Comparison of ENCODE assay signal across 14 cellular contexts in the genomic region with DNA sequence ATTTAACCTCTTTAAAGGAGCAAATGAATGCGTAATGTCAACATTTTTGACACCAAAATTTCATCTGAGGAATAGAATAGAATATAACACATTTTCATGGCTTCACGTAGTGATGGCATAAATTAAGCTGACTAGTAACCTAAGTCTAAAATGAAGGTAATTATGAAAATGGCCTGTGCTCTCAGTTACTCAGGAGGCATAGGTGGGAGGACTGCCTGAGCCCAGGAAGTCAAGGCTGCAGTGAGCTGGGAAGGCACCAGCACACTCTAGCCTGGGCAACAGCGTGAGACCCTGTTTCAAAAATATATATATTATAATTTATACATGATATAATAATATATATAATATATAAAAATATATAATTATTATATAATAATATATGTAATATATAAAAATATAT.
DNase-seq lines count a peak whose midpoint lies in the region; ATAC-seq and TF ChIP-seq lines count a peak whose summit lies in the region.
"Had no signal": no experiment of that assay in that cellular context is flagged by ENCODE, and none has a peak within 500 bp of the region (broad histone marks: within the 10 kb centered on the region; RNA-seq: fewer than 3 reads in every experiment).

No MANE protein-coding gene starts in this region.

- H3K27me3 ChIP-seq in Caco-2 (replicated peaks; ENCODE audit: control insufficient read depth, insufficient read depth, low read length): no peaks in the 10 kb centered on the region
- H3K27me3 ChIP-seq in HUES64 (ENCODE audit: insufficient read depth, low read length): no peaks in the 10 kb centered on the region
- no peaks in the 10 kb centered on the region for H3K27me3 ChIP-seq in mucosa of rectum (ENCODE audit: control insufficient read depth in 2 of 2, insufficient read depth in 2 of 2, low read length in 2 of 2)
- H3K27me3 ChIP-seq in tibial artery: no peaks in the 10 kb centered on the region
- H3K27me3 ChIP-seq: MG63 had no signal

- no TSS peak for BruUV-seq in Caco-2 (replicated peaks; lab: Mats Ljungman, UMichigan)

- CTCF ChIA-PET in Caco-2 (lab: Charles Lee) (no interaction called here), WTC11 (lab: Charles Lee) (no interaction called here)

- no peaks in the 10 kb centered on the region for H3K36me3 ChIP-seq in Caco-2 (ENCODE audit: control insufficient read depth, insufficient read depth, low read length)
- no peaks in the 10 kb centered on the region for H3K36me3 ChIP-seq in HUES64 (ENCODE audit: insufficient read depth, low read length)
- H3K36me3 ChIP-seq in mucosa of rectum (ENCODE audit: control insufficient read depth in 2 of 2, insufficient read depth in 2 of 2, low read length in 2 of 2): no peaks in the 10 kb centered on the region
- H3K36me3 ChIP-seq in tibial artery: no peaks in the 10 kb centered on the region
- H3K36me3 ChIP-seq: cardiac muscle cell, MG63 had no signal

- H3K4me3 Mint-ChIP-seq in Caco-2 (ENCODE audit: unreplicated experiment) (peak overlapping the region; percentile 30), WTC11 (no peak overlapping the region)

- H3K27ac ChIP-seq in HUES64 (ENCODE audit: low read depth, low read length) (peak overlapping the region; percentile 26; the same call in 1 of the 2 replicates), mucosa of rectum (ENCODE audit: low read depth in 2 of 2, low read length in 2 of 2) (peak overlapping the region; percentile 23 to 55), tibial artery (no peak overlapping the region)
- H3K27ac ChIP-seq: cardiac muscle cell, VCaP had no signal

- H3K27me3 Mint-ChIP-seq in Caco-2 (ENCODE audit: insufficient read depth, unreplicated experiment) (no peaks in the 10 kb centered on the region), WTC11 (ENCODE audit: low read depth) (no peaks in the 10 kb centered on the region)

- H3K9ac ChIP-seq in HUES64 (ENCODE audit: low read depth, low read length): no peak overlapping the region
- H3K9ac ChIP-seq in mucosa of rectum (ENCODE audit: low read depth in 1 of 2, low read length in 2 of 2): no peak overlapping the region

- peaks cover 4% of the 10 kb centered on the region; the same call in 1 of the 2 replicates for H3K4me1 ChIP-seq in Caco-2
- peaks cover 12% of the 10 kb centered on the region; the same call in 1 of the 2 replicates for H3K4me1 ChIP-seq in HUES64 (ENCODE audit: insufficient read depth, low read length)
- H3K4me1 ChIP-seq in mucosa of rectum (ENCODE audit: control insufficient read depth in 2 of 2, insufficient read depth in 2 of 2, low read length in 2 of 2): peaks cover 0 to 3% of the 10 kb centered on the region in 2 donors
- H3K4me1 ChIP-seq in tibial artery: peaks cover 0 to 8% (median 2%) of the 10 kb centered on the region in 4 donors

- H3K9me3 Mint-ChIP-seq in Caco-2 (ENCODE audit: unreplicated experiment): peaks cover 9% of the 10 kb centered on the region
- peaks cover 5% of the 10 kb centered on the region for H3K9me3 Mint-ChIP-seq in WTC11

- TF ChIP-seq CTCF in Caco-2 (IDR thresholded peaks at IDR 0.05; ENCODE audit: insufficient read depth in 1 of 2, low read depth in 1 of 2, low read length in 1 of 2, severe bottlenecking in 1 of 2, unreplicated experiment in 1 of 2) (no peak), WTC11 (IDR thresholded peaks at IDR 0.05) (no peak), tibial artery (IDR thresholded peaks at IDR 0.05) (no peak)

- H3K4me1 Mint-ChIP-seq in Caco-2 (ENCODE audit: low read depth, unreplicated experiment): peaks cover 23% of the 10 kb centered on the region
- peaks cover 13% of the 10 kb centered on the region for H3K4me1 Mint-ChIP-seq in WTC11

- H3K27ac Mint-ChIP-seq in Caco-2 (ENCODE audit: unreplicated experiment) (no peak overlapping the region), WTC11 (0 out of 2 replicates have a peak overlapping the region, but pooled peaks have one; percentile 32)

- WGBS in HUES64: 54% methylated on average over 1 of the region's 3 CpGs

- DNase-seq in Caco-2 (no peak), WTC11 (ENCODE audit: low spot score) (no peak), tibial artery (no peak), AML-193 (lab: John Stamatoyannopoulos, UW) (no peak)
- DNase-seq in stimulated activated CD4-positive, alpha-beta T cell treated with anti-CD3 and anti-CD28 coated beads, Interleukin-12 subunit alpha, Interleukin-12 subunit beta, amount 100 ng/mL, for 4 hours: no peak
- DNase-seq: activated naive CD4-positive, alpha-beta T cell treated with anti-CD3 and anti-CD28 coated beads, Interleukin-2, amount 50 U/mL, for 16 hours; kidney; NCI-H2081 treated with DMSO at 0.1 percent for 48 hours had no signal

- intact Hi-C loops in Caco-2 (cut with micrococcal nuclease; ENCODE audit: unreplicated experiment) (loop anchor here (2.0 kb wide), 1 partner anchor 37 kb away; no protein-coding TSS in a partner anchor), tibial artery (cut with DNase I; ENCODE audit: low total_unique reads) (no loop called here)

- H3K4me3 ChIP-seq in Caco-2 (ENCODE audit: low read depth, low read length): no peak overlapping the region
- no peak overlapping the region for H3K4me3 ChIP-seq in HUES64 (ENCODE audit: low read length)
- no peak overlapping the region for H3K4me3 ChIP-seq in mucosa of rectum (ENCODE audit: low read length in 2 of 2)
- no peak overlapping the region for H3K4me3 ChIP-seq in tibial artery
- H3K4me3 ChIP-seq: cardiac muscle cell, MG63, mucosa of descending colon had no signal

- POLR2A ChIA-PET in Caco-2 (lab: Charles Lee): no interaction called here
- POLR2A ChIA-PET in WTC11 (lab: Charles Lee): no interaction called here

- H3K36me3 Mint-ChIP-seq in Caco-2 (ENCODE audit: insufficient read depth, unreplicated experiment) (no peaks in the 10 kb centered on the region), WTC11 (no peaks in the 10 kb centered on the region)

- H3K9me3 ChIP-seq in Caco-2 (no peaks in the 10 kb centered on the region), HUES64 (ENCODE audit: insufficient read depth, low read depth, low read length) (no peaks in the 10 kb centered on the region), mucosa of rectum (ENCODE audit: control insufficient read depth in 2 of 2, low read length in 2 of 2) (no peaks in the 10 kb centered on the region), tibial artery (no peaks in the 10 kb centered on the region)
- H3K9me3 ChIP-seq: MG63, mucosa of descending colon had no signal

- peak; percentile 16; the same call in 1 of the 2 replicates for ATAC-seq in WTC11

TF ChIP-seq in WTC11, 78 proteins besides CTCF, POLR2A, EP300 and RAD21:
- TF ChIP-seq, protein P1, sequence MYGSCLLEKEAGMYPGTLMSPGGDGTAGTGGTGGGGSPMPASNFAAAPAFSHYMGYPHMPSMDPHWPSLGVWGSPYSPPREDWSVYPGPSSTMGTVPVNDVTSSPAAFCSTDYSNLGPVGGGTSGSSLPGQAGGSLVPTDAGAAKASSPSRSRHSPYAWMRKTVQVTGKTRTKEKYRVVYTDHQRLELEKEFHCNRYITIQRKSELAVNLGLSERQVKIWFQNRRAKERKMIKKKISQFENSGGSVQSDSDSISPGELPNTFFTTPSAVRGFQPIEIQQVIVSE (CRISPR knock-in tag; IDR thresholded peaks at IDR 0.05; ENCODE audit: borderline replicate concordance): no peak
- peak; percentile 81; the same call in 1 of the 2 replicates for TF ChIP-seq HMGA2 (CRISPR knock-in tag; IDR thresholded peaks at IDR 0.05)
TF ChIP-seq in WTC11: peak in this region for 1.

Comparison
In these comparisons a context has a peak if more than half of its experiments do, and no peak if none do; other contexts are left out.
1. H3K27ac ChIP-seq: peak in HUES64 (single experiment) and mucosa of rectum (2 of 2); none in tibial artery (0 of 2).